20 cellular contexts compared by ENCODE assay signal in the genomic region with DNA sequence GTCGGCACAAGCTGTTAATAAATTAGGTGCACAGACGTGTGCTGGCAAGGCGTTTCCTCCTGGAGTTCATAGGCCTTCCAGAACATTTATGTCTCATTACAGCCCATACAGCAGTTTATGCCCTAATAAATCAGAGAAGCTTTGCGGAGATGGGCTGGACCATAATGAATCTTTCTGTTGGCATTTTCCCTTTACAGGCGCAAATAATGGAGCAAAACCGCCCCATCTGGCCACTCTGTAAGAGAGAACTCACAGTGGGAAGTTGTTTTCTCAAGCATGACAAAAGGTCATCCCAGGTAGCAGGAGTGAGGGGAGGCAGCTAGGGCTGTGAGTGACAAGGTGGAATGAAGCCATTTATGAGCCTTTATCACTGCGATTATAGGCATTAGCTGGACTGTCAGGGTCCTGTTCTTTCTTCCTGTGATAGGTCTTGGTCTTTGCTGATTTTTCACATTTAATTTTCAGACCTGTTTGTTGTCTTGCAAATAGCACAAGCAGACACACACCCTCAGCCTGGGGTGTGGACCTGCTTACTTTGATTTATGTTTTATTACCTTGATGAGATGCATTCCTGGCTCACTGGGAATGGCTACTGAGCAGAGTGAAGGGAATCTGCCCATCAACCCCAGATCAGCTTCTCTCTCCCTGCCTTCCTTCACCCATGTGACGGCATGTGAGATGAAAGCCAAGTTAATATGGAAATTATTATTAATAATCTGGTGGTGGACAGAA.
A peak's percentile ranks its signal among the peaks of the same experiment; 100 is the strongest.
DNase-seq lines count a peak whose midpoint lies in the region; ATAC-seq and TF ChIP-seq lines count a peak whose summit lies in the region.
"Had no signal": no experiment of that assay in that cellular context is flagged by ENCODE, and none has a peak within 500 bp of the region (broad histone marks: within the 10 kb centered on the region; RNA-seq: fewer than 3 reads in every experiment).

No MANE protein-coding gene starts in this region.

- H3K9me3 ChIP-seq in colonic mucosa (no peaks in the 10 kb centered on the region), mucosa of descending colon (no peaks in the 10 kb centered on the region)
- no peaks in the 10 kb centered on the region for H3K9me3 ChIP-seq in CD4-positive, alpha-beta T cell (ENCODE audit: control insufficient read depth, low read length)
- H3K9me3 ChIP-seq: HAP-1, left lung had no signal

- ATAC-seq in mucosa of descending colon (peak; percentile 79), GM21528 (IDR thresholded peaks at IDR 0.05; ENCODE audit: low FRiP score, unreplicated experiment) (no peak)
- no peak for ATAC-seq in CD4-positive, alpha-beta T cell (ENCODE audit: poor library complexity)
- ATAC-seq: foreskin keratinocyte had no signal

- H3K36me3 Mint-ChIP-seq in HFFc6 (ENCODE audit: low read depth), result no peaks in the 10 kb centered on the region
- no peaks in the 10 kb centered on the region for H3K36me3 Mint-ChIP-seq in CD4-positive, alpha-beta T cell (ENCODE audit: low read depth)
- H3K36me3 Mint-ChIP-seq: CD8-positive, alpha-beta memory T cell had no signal

- H3K9ac ChIP-seq in colonic mucosa (ENCODE audit: low read depth in 2 of 2, low read length in 2 of 2), result no peak overlapping the region
- H3K9ac ChIP-seq: KMS-11 had no signal

- H3K4me3 ChIP-seq in colonic mucosa (no peak overlapping the region), mucosa of descending colon (no peak overlapping the region)
- H3K4me3 ChIP-seq: HAP-1, left lung had no signal

- no peaks in the 10 kb centered on the region for H3K27me3 ChIP-seq in colonic mucosa
- no peaks in the 10 kb centered on the region for H3K27me3 ChIP-seq in CD4-positive, alpha-beta T cell (ENCODE audit: control insufficient read depth, insufficient read depth, low read length)
- H3K27me3 ChIP-seq: left lung had no signal

- no peaks in the 10 kb centered on the region for H3K4me1 Mint-ChIP-seq in HFFc6 (ENCODE audit: low read depth)
- H3K4me1 Mint-ChIP-seq in CD4-positive, alpha-beta T cell (ENCODE audit: low read depth), result no peaks in the 10 kb centered on the region
- H3K4me1 Mint-ChIP-seq: CD8-positive, alpha-beta memory T cell had no signal

- H3K4me1 ChIP-seq in colonic mucosa, result no peaks in the 10 kb centered on the region
- H3K4me1 ChIP-seq in mucosa of descending colon (ENCODE audit: low read depth), result peaks cover 13% of the 10 kb centered on the region
- H3K4me1 ChIP-seq: foreskin keratinocyte, HAP-1, left lung had no signal

- peaks cover 61% of the 10 kb centered on the region for H3K9me3 Mint-ChIP-seq in HFFc6
- peaks cover 4% of the 10 kb centered on the region for H3K9me3 Mint-ChIP-seq in CD4-positive, alpha-beta T cell
- H3K9me3 Mint-ChIP-seq: activated naive CD4-positive, alpha-beta T cell treated with anti-CD3 and anti-CD28 coated beads for 36 hours had no signal

- POLR2A ChIA-PET in CD4-positive, alpha-beta T cell (lab: Charles Lee), result no interaction called here

- H3K4me3 Mint-ChIP-seq in HFFc6, result no peak overlapping the region
- H3K4me3 Mint-ChIP-seq in CD4-positive, alpha-beta T cell, result no peak overlapping the region
- H3K4me3 Mint-ChIP-seq: activated naive CD4-positive, alpha-beta T cell treated with anti-CD3 and anti-CD28 coated beads for 36 hours; CD8-positive, alpha-beta memory T cell had no signal

- H3K36me3 ChIP-seq in colonic mucosa, result no peaks in the 10 kb centered on the region
- H3K36me3 ChIP-seq in mucosa of descending colon (ENCODE audit: low read depth), result no peaks in the 10 kb centered on the region
- H3K36me3 ChIP-seq: HAP-1, left lung had no signal

- intact Hi-C loops in colonic mucosa (cut with DNase I) (no loop called here), mucosa of descending colon (cut with DNase I, micrococcal nuclease) (no loop called here)
- intact Hi-C loops in CD4-positive, alpha-beta T cell (cut with DNase I, micrococcal nuclease), result no loop called here

- no peak overlapping the region for H3K27ac Mint-ChIP-seq in HFFc6
- H3K27ac Mint-ChIP-seq in CD4-positive, alpha-beta T cell, result no peak overlapping the region
- H3K27ac Mint-ChIP-seq: activated naive CD4-positive, alpha-beta T cell treated with anti-CD3 and anti-CD28 coated beads for 36 hours; CD8-positive, alpha-beta memory T cell had no signal

- H3K27ac ChIP-seq in colonic mucosa, result no peak overlapping the region
- no peak overlapping the region for H3K27ac ChIP-seq in CD4-positive, alpha-beta T cell (ENCODE audit: low read depth, low read length)
- H3K27ac ChIP-seq: foreskin keratinocyte, KMS-11, left lung had no signal

- no peak for TF ChIP-seq CTCF in colonic mucosa (IDR thresholded peaks at IDR 0.05)
- TF ChIP-seq CTCF in mucosa of descending colon (IDR thresholded peaks at IDR 0.05), result no peak
- TF ChIP-seq CTCF in HFFc6 (IDR thresholded peaks at IDR 0.05), result no peak
- no peak for TF ChIP-seq CTCF in CD4-positive, alpha-beta T cell (IDR thresholded peaks at IDR 0.05)

- peak; percentile 40 for DNase-seq in ELF-1 (ENCODE audit: low read depth, low spot score)
- DNase-seq in NCI-H2081 treated with DMSO at 0.1 percent for 48 hours (lab: John Stamatoyannopoulos, UW), result peak; percentile 46
- DNase-seq in colonic mucosa, result peak; percentile 31
- DNase-seq in mucosa of descending colon, result peak in 2 of 3 donors; percentile 44 to 73
- DNase-seq in HFFc6, result no peak
- DNase-seq in CD4-positive, alpha-beta T cell, result no peak
- DNase-seq in putamen (ENCODE audit: low spot score), result no peak
- DNase-seq: activated CD4-positive, alpha-beta T cell treated with anti-CD3 and anti-CD28 coated beads, Interleukin-2, amount 50 U/mL, for 1 hour; activated naive CD4-positive, alpha-beta T cell treated with anti-CD3 and anti-CD28 coated beads for 36 hours; CD8-positive, alpha-beta memory T cell; foreskin keratinocyte; hippocampal formation; left lung; NCI-H1048; NCI-H226; occipital lobe; stimulated activated CD4-positive, alpha-beta T cell treated with anti-CD3 and anti-CD28 coated beads, Interleukin-1b, Interleukin-23, amount 100 ng/mL, for 48 hours had no signal

- CTCF ChIA-PET in CD4-positive, alpha-beta T cell (lab: Charles Lee), result no interaction called here

- no peaks in the 10 kb centered on the region; the same call in 1 of the 2 replicates for H3K27me3 Mint-ChIP-seq in HFFc6 (ENCODE audit: insufficient read depth)
- peaks cover 12% of the 10 kb centered on the region for H3K27me3 Mint-ChIP-seq in CD4-positive, alpha-beta T cell

Comparison
In these comparisons a context has a peak if more than half of its experiments do, and no peak if none do; other contexts are left out.
1. DNase-seq: peak in ELF-1 (single experiment), NCI-H2081 treated with DMSO at 0.1 percent for 48 hours (single experiment), colonic mucosa (single experiment) and mucosa of descending colon (2 of 3); none in HFFc6 (single experiment), CD4-positive, alpha-beta T cell (0 of 10) and putamen (single experiment).